In the genomic region with DNA sequence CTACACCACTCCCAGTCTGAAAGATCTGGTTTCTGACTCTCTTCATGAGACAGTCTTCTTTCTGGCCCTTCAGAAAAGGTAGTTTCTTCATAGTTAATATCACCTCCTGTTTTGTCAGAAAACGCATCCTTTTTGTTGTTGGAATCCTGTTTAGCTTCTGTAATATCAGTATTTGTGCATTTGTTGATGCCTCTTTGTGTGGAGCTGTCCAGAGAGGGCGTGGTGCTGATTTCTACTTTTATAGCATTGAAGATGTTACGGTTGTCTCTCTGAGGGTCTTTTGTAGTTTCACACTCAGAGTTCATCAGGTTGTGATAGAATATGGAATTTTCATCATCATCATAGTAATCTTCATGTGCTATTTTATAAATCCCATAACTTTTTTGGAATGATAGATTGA, we compare ENCODE assay signal across 1 cellular context.
TF ChIP-seq lines count a peak whose summit lies in the region.

No MANE protein-coding gene starts in this region.

TF ChIP-seq in PFSK-1, 5 proteins besides CTCF, POLR2A, EP300 and RAD21 (continued from another document):
- TF ChIP-seq REST (IDR thresholded peaks at IDR 0.05; ENCODE audit: insufficient read depth in 1 of 2, low read depth in 2 of 2, low read length in 2 of 2): peak; percentile 80 to 95
